Comparison of ENCODE assay signal across 16 cellular contexts in genomic region chr1:145805057-145805456, GRCh38. TPM values are rescaled to one million over a fixed set of nuclear protein-coding genes. Genes with fewer than 3 reads are reported as not detected.
DNase-seq lines count a peak whose midpoint lies in the region; ATAC-seq, FAIRE-seq and TF ChIP-seq lines count a peak whose summit lies in the region.
"Had no signal": no experiment of that assay in that cellular context is flagged by ENCODE, and none has a peak within 500 bp of the region (broad histone marks: within the 10 kb centered on the region; RNA-seq: fewer than 3 reads in every experiment).

No MANE protein-coding gene starts in this region.

- FAIRE-seq in bronchial epithelial cell (lab: Jason Lieb, UNC): no peak
- FAIRE-seq: H1 had no signal

- no peak for TF ChIP-seq POLR2A in upper lobe of left lung (IDR thresholded peaks at IDR 0.05)
- no peak for TF ChIP-seq POLR2A in ovary (IDR thresholded peaks at IDR 0.05)

- 88 to 90% methylated on average over 1 of the region's 1 CpG for WGBS in upper lobe of left lung, 2 donors
- 82 to 88% (median 85%) methylated on average over 1 of the region's 1 CpG for WGBS in ovary, 3 donors

- H3K27me3 ChIP-seq in bronchial epithelial cell (ENCODE audit: control insufficient read depth, insufficient read depth, low read length) (no peaks in the 10 kb centered on the region), H7 (ENCODE audit: control insufficient read depth, insufficient read depth, low read length) (no peaks in the 10 kb centered on the region), upper lobe of left lung (no peaks in the 10 kb centered on the region), ovary (no peaks in the 10 kb centered on the region)

- H3K4me3 ChIP-seq in HEK293 (ENCODE audit: low read depth, low read length) (no peak overlapping the region), bronchial epithelial cell (ENCODE audit: low read depth, low read length) (no peak overlapping the region), fibroblast of pulmonary artery (replicated peaks; ENCODE audit: low read depth, low read length) (no peak overlapping the region), skeletal muscle cell (ENCODE audit: low read depth, low read length) (no peak overlapping the region), H7 (ENCODE audit: insufficient read depth, low read depth, low read length) (no peak overlapping the region), upper lobe of left lung (no peak overlapping the region), ovary (no peak overlapping the region)

- ATAC-seq in upper lobe of left lung (ENCODE audit: low FRiP score in 2 of 2): no peak
- ATAC-seq in HG02759 (IDR thresholded peaks at IDR 0.05; ENCODE audit: unreplicated experiment): no peak
- ATAC-seq: Panc1 had no signal

- H3K9me3 ChIP-seq in HEK293 (ENCODE audit: control insufficient read depth, insufficient read depth, low read depth, low read length): no peaks in the 10 kb centered on the region
- no peaks in the 10 kb centered on the region for H3K9me3 ChIP-seq in upper lobe of left lung
- no peaks in the 10 kb centered on the region for H3K9me3 ChIP-seq in ovary

- H3K36me3 ChIP-seq in HEK293 (ENCODE audit: control insufficient read depth in 2 of 2, insufficient read depth in 1 of 2, low read length in 2 of 2): no peaks in the 10 kb centered on the region
- no peaks in the 10 kb centered on the region for H3K36me3 ChIP-seq in bronchial epithelial cell (ENCODE audit: control insufficient read depth, insufficient read depth, low read length)
- H3K36me3 ChIP-seq in H7 (replicated peaks; ENCODE audit: control insufficient read depth, insufficient read depth, low read length): no peaks in the 10 kb centered on the region
- no peaks in the 10 kb centered on the region for H3K36me3 ChIP-seq in upper lobe of left lung
- H3K36me3 ChIP-seq in ovary: no peaks in the 10 kb centered on the region

- peaks cover 15% of the 10 kb centered on the region for H3K4me1 ChIP-seq in HEK293 (ENCODE audit: control insufficient read depth, insufficient read depth, low read length)
- peaks cover 12 to 27% (median 23%) of the 10 kb centered on the region in 4 donors for H3K4me1 ChIP-seq in upper lobe of left lung
- H3K4me1 ChIP-seq in ovary (ENCODE audit: insufficient read depth): peaks cover 4% of the 10 kb centered on the region

- DNase-seq in bronchial epithelial cell (ENCODE audit: low read depth): peak; percentile 23
- DNase-seq in fibroblast of pulmonary artery (ENCODE audit: low read depth): peak; percentile 20
- DNase-seq in skeletal muscle cell (ENCODE audit: low read depth): peak; percentile 18
- DNase-seq in H7: no peak
- DNase-seq in upper lobe of left lung: no peak
- no peak for DNase-seq in ovary
- DNase-seq: CD4-positive, alpha-beta T cell; Kasumi-1; NCI-H1417; NCI-H1930; NCI-H2171; NCI-H510A had no signal

- TF ChIP-seq CTCF in HEK293 (tag by site-specific recombination; IDR thresholded peaks at IDR 0.05) (no peak), bronchial epithelial cell (IDR thresholded peaks at IDR 0.05; ENCODE audit: insufficient read depth, low read length, severe bottlenecking) (no peak), fibroblast of pulmonary artery (IDR thresholded peaks at IDR 0.05; ENCODE audit: low read length, missing control alignments) (no peak), upper lobe of left lung (IDR thresholded peaks at IDR 0.05) (no peak), ovary (IDR thresholded peaks at IDR 0.05) (no peak)

- H3K27ac ChIP-seq in HEK293 (ENCODE audit: extremely low read depth, low read depth, low read length): no peak overlapping the region
- H3K27ac ChIP-seq in upper lobe of left lung: no peak overlapping the region
- no peak overlapping the region for H3K27ac ChIP-seq in ovary

- POLR2A ChIA-PET in HEK293 (lab: Yijun Ruan, JAX): interaction anchor here (1.9 kb wide), 1 partner anchor 19 kb away, joined by 7 read pairs; the partner anchor contains the start of genes POLR3C and RNF115

- intact Hi-C loops in ovary (cut with DNase I): no loop called here

- TF ChIP-seq EP300 in upper lobe of left lung (IDR thresholded peaks at IDR 0.05): no peak
- no peak for TF ChIP-seq EP300 in ovary (IDR thresholded peaks at IDR 0.05)

- CTCF ChIA-PET in HEK293 (lab: Yijun Ruan, JAX): interaction anchor here (0.7 kb wide), 1 partner anchor 22 kb away, joined by 3 read pairs; no protein-coding TSS in a partner anchor

TF ChIP-seq in HEK293, 187 proteins besides CTCF, POLR2A, EP300 and RAD21:
- TF ChIP-seq PRDM6 (tag by site-specific recombination; IDR thresholded peaks at IDR 0.05) (peak; percentile 54), ZNF677 (tag by site-specific recombination; IDR thresholded peaks at IDR 0.05) (no peak), KLF8 (tag by site-specific recombination; IDR thresholded peaks at IDR 0.05) (no peak), GFI1B (tag by site-specific recombination; IDR thresholded peaks at IDR 0.05) (no peak), ZNF362 (tag by site-specific recombination; IDR thresholded peaks at IDR 0.05) (0 out of 2 replicates have a peak, but pooled peaks have one; percentile 20), ZNF223 (tag by site-specific recombination; IDR thresholded peaks at IDR 0.05) (no peak), ZNF146 (tag by site-specific recombination; IDR thresholded peaks at IDR 0.05) (no peak), ZNF660 (tag by site-specific recombination; IDR thresholded peaks at IDR 0.05) (peak; percentile 32; the same call in 1 of the 2 replicates), OSR2 (tag by site-specific recombination; IDR thresholded peaks at IDR 0.05) (peak; percentile 74), ZNF629 (tag by site-specific recombination; IDR thresholded peaks at IDR 0.05) (peak; percentile 65)

RNA-seq across cellular contexts. Expression of gene RNF115, which starts 18.8 kb away (rescaled TPM):
- total RNA-seq in bronchial epithelial cell (8.4 and 9.0 TPM in 2 replicates), upper lobe of left lung (10 to 100 TPM; 10.7 to 32.0 (median 19.0) TPM), ovary (10 to 100 TPM in 6 of 7 donors, 1 to 10 TPM in 1; 9.9 to 15.5 (median 12.2) TPM)
- 11.3 and 11.5 TPM in 2 replicates for total RNA-seq in H7 (2014; rRNA removed; shearing (Covaris generic))
- 10 to 100 TPM in 1 of 2 donors, 1 to 10 TPM in 1; 7.8 to 27.9 TPM for polyA plus RNA-seq in ovary

RNA-seq across cellular contexts. Expression of gene POLR3C, which starts 18.9 kb away (rescaled TPM):
- total RNA-seq in bronchial epithelial cell: 22.9 and 28.2 TPM in 2 replicates
- 44.3 and 45.1 TPM in 2 replicates for total RNA-seq in H7 (2014; rRNA removed; shearing (Covaris generic))
- 10 to 100 TPM; 15.9 to 40.9 (median 26.7) TPM for total RNA-seq in upper lobe of left lung
- 10 to 100 TPM; 25.8 to 32.5 (median 27.0) TPM for total RNA-seq in ovary
- 10 to 100 TPM; 21.1 to 41.9 TPM for polyA plus RNA-seq in ovary

RNA-seq across cellular contexts. Expression of gene NUDT17, which starts 40.4 kb away (rescaled TPM):
- 0.53 and 1.2 TPM in 2 replicates for total RNA-seq in bronchial epithelial cell
- 4.4 and 8.8 TPM in 2 replicates for total RNA-seq in H7 (2014; rRNA removed; shearing (Covaris generic))
- total RNA-seq in upper lobe of left lung: 10 to 100 TPM in 2 of 6 donors, 1 to 10 TPM in 4; 2.1 to 11.0 (median 4.8) TPM
- 1 to 10 TPM; 2.3 to 5.1 (median 2.9) TPM for total RNA-seq in ovary
- 1 to 10 TPM; 3.9 to 4.8 TPM for polyA plus RNA-seq in ovary

RNA-seq across cellular contexts. Expression of gene PIAS3, which starts 53.8 kb away (rescaled TPM):
- total RNA-seq in bronchial epithelial cell (5.0 and 7.8 TPM in 2 replicates), upper lobe of left lung (10 to 100 TPM; 23.0 to 71.2 (median 29.5) TPM), ovary (10 to 100 TPM; 22.9 to 64.1 (median 40.1) TPM)
- 27.0 and 27.4 TPM in 2 replicates for total RNA-seq in H7 (2014; rRNA removed; shearing (Covaris generic))
- polyA plus RNA-seq in ovary: 10 to 100 TPM; 30.5 to 33.8 TPM

Comparison
In these comparisons a context has a peak if more than half of its experiments do, and no peak if none do; other contexts are left out.
1. DNase-seq: peak in bronchial epithelial cell (single experiment), fibroblast of pulmonary artery (single experiment) and skeletal muscle cell (single experiment); none in H7 (single experiment), upper lobe of left lung (0 of 2) and ovary (0 of 5).